ENCODE assay signal across 1 cellular context in genomic region chr3:14483286-14483685, GRCh38.
TF ChIP-seq lines count a peak whose summit lies in the region.

No MANE protein-coding gene starts in this region.

TF ChIP-seq in GM23338, 12 proteins besides CTCF, POLR2A, EP300 and RAD21 (continued from another document):
- no peak for TF ChIP-seq ZNF462 (CRISPR knock-in tag; IDR thresholded peaks at IDR 0.05)
- no peak for TF ChIP-seq POLR2AphosphoS5 (IDR thresholded peaks at IDR 0.05; ENCODE audit: low read depth)
- no peak for TF ChIP-seq EZH2phosphoT487 (IDR thresholded peaks at IDR 0.05; ENCODE audit: unreplicated experiment)
- no peak for TF ChIP-seq REST (IDR thresholded peaks at IDR 0.05; ENCODE audit: unreplicated experiment)
- no peak for TF ChIP-seq CREB1 (CRISPR knock-in tag; IDR thresholded peaks at IDR 0.05; ENCODE audit: low read depth)
- TF ChIP-seq ZNF331 (CRISPR knock-in tag; IDR thresholded peaks at IDR 0.05; ENCODE audit: low read depth) = no peak
- TF ChIP-seq JUNB (IDR thresholded peaks at IDR 0.05; ENCODE audit: unreplicated experiment) = no peak
TF ChIP-seq in GM23338: peak in this region for 0.
